20 cellular contexts compared by ENCODE assay signal in the genomic region with DNA sequence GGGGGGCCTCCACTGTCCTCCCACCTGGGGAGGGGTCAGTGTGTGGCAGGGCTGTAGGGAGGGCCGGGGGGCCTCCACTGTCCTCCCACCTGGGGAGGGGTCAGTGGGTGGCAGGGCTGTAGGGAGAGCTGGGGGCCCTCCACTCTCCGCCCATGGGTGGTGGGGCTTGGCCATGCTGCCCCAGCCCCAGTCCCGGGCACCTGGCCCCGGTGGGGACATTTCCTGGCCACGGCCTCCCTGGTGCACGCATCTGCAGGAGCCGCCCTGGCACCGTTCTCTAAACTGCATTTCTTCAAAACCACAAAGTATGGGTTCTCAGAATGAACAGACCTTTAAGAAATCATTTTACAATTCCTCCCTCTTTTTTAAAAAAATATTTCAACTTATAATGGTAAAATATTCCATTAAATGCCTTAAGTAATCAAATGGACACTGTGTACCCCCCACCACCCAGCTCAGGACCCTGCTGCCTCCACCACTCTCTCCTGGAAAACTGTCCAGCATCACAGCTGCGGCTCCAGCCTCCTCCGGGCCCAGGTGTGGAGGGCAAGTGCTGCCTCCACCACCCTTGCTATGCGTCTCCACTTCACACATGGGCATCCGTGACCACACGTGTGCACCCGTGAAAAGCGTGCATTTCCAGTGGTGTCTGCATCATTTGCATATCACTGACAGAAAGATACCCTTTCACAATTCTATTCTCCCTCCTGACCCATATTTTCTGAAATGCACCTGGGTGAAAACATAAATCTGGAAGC.
DNase-seq lines count a peak whose midpoint lies in the region; ATAC-seq and TF ChIP-seq lines count a peak whose summit lies in the region.
"Had no signal": no experiment of that assay in that cellular context is flagged by ENCODE, and none has a peak within 500 bp of the region (broad histone marks: within the 10 kb centered on the region; RNA-seq: fewer than 3 reads in every experiment).

No MANE protein-coding gene starts in this region.

- ATAC-seq in activated naive CD4-positive, alpha-beta T cell treated with anti-CD3 and anti-CD28 coated beads, Interleukin-2, amount 50 U/mL, for 72 hours, result no peak
- no peak for ATAC-seq in lower lobe of right lung
- no peak for ATAC-seq in aorta (ENCODE audit: low FRiP score)
- ATAC-seq: Panc1 had no signal

- peak overlapping the region; percentile 78 for H3K27ac Mint-ChIP-seq in activated naive CD4-positive, alpha-beta T cell treated with anti-CD3 and anti-CD28 coated beads, Interleukin-2, amount 10 ng/mL, durations not matched to agents 7 days and 5 days
- peak overlapping the region; percentile 63 to 93 for H3K27ac Mint-ChIP-seq in activated naive CD4-positive, alpha-beta T cell treated with anti-CD3 and anti-CD28 coated beads, Interleukin-2, amount 50 U/mL, for 72 hours
- no peak overlapping the region for H3K27ac Mint-ChIP-seq in HFFc6

- peaks cover 64% of the 10 kb centered on the region for H3K4me1 Mint-ChIP-seq in activated naive CD4-positive, alpha-beta T cell treated with anti-CD3 and anti-CD28 coated beads, Interleukin-2, amount 10 ng/mL, durations not matched to agents 7 days and 5 days
- no peaks in the 10 kb centered on the region for H3K4me1 Mint-ChIP-seq in HFFc6 (ENCODE audit: low read depth)

- H3K4me3 ChIP-seq in lower lobe of right lung, result no peak overlapping the region
- no peak overlapping the region for H3K4me3 ChIP-seq in aorta (ENCODE audit: low read length in 2 of 2)
- H3K4me3 ChIP-seq: left lung, SK-N-MC, skin epidermis had no signal

- H3K27ac ChIP-seq in lower lobe of right lung, result peak overlapping the region; percentile 11
- H3K27ac ChIP-seq in aorta (ENCODE audit: low read depth in 1 of 2, low read length in 2 of 2), result no peak overlapping the region
- H3K27ac ChIP-seq: SK-N-MC had no signal

- no peaks in the 10 kb centered on the region for H3K27me3 Mint-ChIP-seq in activated naive CD4-positive, alpha-beta T cell treated with anti-CD3 and anti-CD28 coated beads, Interleukin-2, amount 10 ng/mL, durations not matched to agents 7 days and 5 days
- H3K27me3 Mint-ChIP-seq in HFFc6 (ENCODE audit: insufficient read depth), result peaks cover 9% of the 10 kb centered on the region
- H3K27me3 Mint-ChIP-seq: progenitor cell of endocrine pancreas had no signal

- H3K4me1 ChIP-seq in lower lobe of right lung (peaks cover 42% of the 10 kb centered on the region), aorta (ENCODE audit: control insufficient read depth in 1 of 2, insufficient read depth in 2 of 2, low read length in 2 of 2) (no peaks in the 10 kb centered on the region)

- TF ChIP-seq CTCF in lower lobe of right lung (IDR thresholded peaks at IDR 0.05) (no peak), HFFc6 (IDR thresholded peaks at IDR 0.05) (no peak)

- H3K4me3 Mint-ChIP-seq in activated naive CD4-positive, alpha-beta T cell treated with anti-CD3 and anti-CD28 coated beads, Interleukin-2, amount 10 ng/mL, durations not matched to agents 7 days and 5 days, result no peak overlapping the region
- no peak overlapping the region for H3K4me3 Mint-ChIP-seq in HFFc6

- CTCF ChIA-PET in activated naive CD4-positive, alpha-beta T cell treated with anti-CD3 and anti-CD28 coated beads, Interleukin-2, amount 10 ng/mL, durations not matched to agents 7 days and 5 days (lab: Charles Lee), result no interaction called here

- H3K36me3 Mint-ChIP-seq in activated naive CD4-positive, alpha-beta T cell treated with anti-CD3 and anti-CD28 coated beads, Interleukin-2, amount 10 ng/mL, durations not matched to agents 7 days and 5 days, result peaks cover 26% of the 10 kb centered on the region
- peaks cover 38 to 52% of the 10 kb centered on the region in 2 donors for H3K36me3 Mint-ChIP-seq in activated naive CD4-positive, alpha-beta T cell treated with anti-CD3 and anti-CD28 coated beads, Interleukin-2, amount 50 U/mL, for 72 hours
- peaks cover 5% of the 10 kb centered on the region for H3K36me3 Mint-ChIP-seq in HFFc6 (ENCODE audit: low read depth)

- intact Hi-C loops in lower lobe of right lung (cut with DNase I), result no loop called here
- intact Hi-C loops in aorta (cut with DNase I), result no loop called here

- no peaks in the 10 kb centered on the region for H3K9me3 ChIP-seq in lower lobe of right lung
- no peaks in the 10 kb centered on the region for H3K9me3 ChIP-seq in aorta (ENCODE audit: control insufficient read depth, low read length)
- H3K9me3 ChIP-seq: left lung had no signal

- H3K27me3 ChIP-seq in lower lobe of right lung (ENCODE audit: low read depth) (no peaks in the 10 kb centered on the region), aorta (ENCODE audit: control insufficient read depth in 1 of 2, insufficient read depth in 2 of 2, low read length in 1 of 2) (no peaks in the 10 kb centered on the region)
- H3K27me3 ChIP-seq: left lung had no signal

- peaks cover 6% of the 10 kb centered on the region for H3K9me3 Mint-ChIP-seq in activated naive CD4-positive, alpha-beta T cell treated with anti-CD3 and anti-CD28 coated beads, Interleukin-2, amount 10 ng/mL, durations not matched to agents 7 days and 5 days
- peaks cover 7 to 19% of the 10 kb centered on the region in 2 donors for H3K9me3 Mint-ChIP-seq in activated naive CD4-positive, alpha-beta T cell treated with anti-CD3 and anti-CD28 coated beads, Interleukin-2, amount 50 U/mL, for 72 hours
- H3K9me3 Mint-ChIP-seq in HFFc6, result no peaks in the 10 kb centered on the region

- H3K36me3 ChIP-seq in lower lobe of right lung (no peaks in the 10 kb centered on the region), aorta (ENCODE audit: control insufficient read depth in 1 of 2, insufficient read depth in 2 of 2, low read length in 1 of 2) (no peaks in the 10 kb centered on the region)

- WGBS in aorta, 2 donors, result 83 to 85% methylated on average over 15 of the region's 15 CpGs

- no peak for DNase-seq in activated naive CD4-positive, alpha-beta T cell treated with anti-CD3 and anti-CD28 coated beads, Interleukin-2, amount 10 ng/mL, durations not matched to agents 7 days and 5 days
- DNase-seq in activated naive CD4-positive, alpha-beta T cell treated with anti-CD3 and anti-CD28 coated beads, Interleukin-2, amount 50 U/mL, for 16 hours, result no peak
- no peak for DNase-seq in activated naive CD4-positive, alpha-beta T cell treated with anti-CD3 and anti-CD28 coated beads, Interleukin-2, amount 50 U/mL, for 72 hours (ENCODE audit: low spot score in 2 of 2)
- DNase-seq in lower lobe of right lung (peak; percentile 27), aorta (peak; percentile 48 to 75), GF-D8 (lab: John Stamatoyannopoulos, UW) (no peak), NCI-H1417 (lab: John Stamatoyannopoulos, UW) (no peak), HFFc6 (no peak)
- DNase-seq: activated CD4-positive, alpha-beta T cell treated with anti-CD3 and anti-CD28 coated beads for 4 hours; activated effector memory CD4-positive, alpha-beta T cell treated with Interleukin-2 at 50 U/mL for 16 hours; KG1; NCI-H1092 treated with DMSO at 0.1 percent for 48 hours; NCI-H2171 treated with DMSO at 0.1 percent for 48 hours; NCI-H82; stimulated activated naive CD4-positive, alpha-beta T cell had no signal

Comparison
In these comparisons a context has a peak if more than half of its experiments do, and no peak if none do; other contexts are left out.
1. DNase-seq: peak in lower lobe of right lung (single experiment) and aorta (2 of 2); none in activated naive CD4-positive, alpha-beta T cell treated with anti-CD3 and anti-CD28 coated beads, Interleukin-2, amount 10 ng/mL, durations not matched to agents 7 days and 5 days (single experiment), activated naive CD4-positive, alpha-beta T cell treated with anti-CD3 and anti-CD28 coated beads, Interleukin-2, amount 50 U/mL, for 16 hours (single experiment), activated naive CD4-positive, alpha-beta T cell treated with anti-CD3 and anti-CD28 coated beads, Interleukin-2, amount 50 U/mL, for 72 hours (0 of 2), GF-D8 (single experiment), NCI-H1417 (0 of 3) and HFFc6 (single experiment).